Comparison of ENCODE assay signal across 8 cellular contexts in genomic region chr1:18957136-18957521, GRCh38. TPM values are rescaled to one million over a fixed set of nuclear protein-coding genes. Genes with fewer than 3 reads are reported as not detected.
DNase-seq lines count a peak whose midpoint lies in the region; ATAC-seq and TF ChIP-seq lines count a peak whose summit lies in the region.

No MANE protein-coding gene starts in this region.

- H3K9me3 ChIP-seq in heart left ventricle (no peaks in the 10 kb centered on the region), sigmoid colon (no peaks in the 10 kb centered on the region)

- H3K4me3 ChIP-seq in WI38 (ENCODE audit: low read depth, low read length) (peak overlapping the region; percentile 64), heart left ventricle (peak overlapping the region; percentile 48 to 95 (median 74)), sigmoid colon (peak overlapping the region; percentile 58 to 88 (median 76))

- TF ChIP-seq POLR2A in heart left ventricle (IDR thresholded peaks at IDR 0.05) (no peak), sigmoid colon (IDR thresholded peaks at IDR 0.05) (no peak)

- no peaks in the 10 kb centered on the region for H3K27me3 ChIP-seq in heart left ventricle
- no peaks in the 10 kb centered on the region for H3K27me3 ChIP-seq in sigmoid colon

- TF ChIP-seq CTCF in GM20000 (IDR thresholded peaks at IDR 0.05; ENCODE audit: extremely low read depth, missing control alignments): no peak
- TF ChIP-seq CTCF in WI38 (IDR thresholded peaks at IDR 0.05; ENCODE audit: low read depth, low read length): no peak
- no peak for TF ChIP-seq CTCF in heart left ventricle (IDR thresholded peaks at IDR 0.05)
- TF ChIP-seq CTCF in sigmoid colon (IDR thresholded peaks at IDR 0.05): no peak
- TF ChIP-seq CTCF in GM13976 (IDR thresholded peaks at IDR 0.05; ENCODE audit: borderline replicate concordance, control extremely low read depth, extremely low read depth, insufficient read depth, missing control alignments): no peak

- WGBS in heart left ventricle, 4 donors: 7 to 17% (median 11%) methylated on average over 16 to 27 of the region's 27 CpGs
- 5 to 6% methylated on average over 27 of the region's 27 CpGs for WGBS in sigmoid colon, 2 donors

- in situ Hi-C loops in GM13976 (cut with MboI; ENCODE audit: low sequenced_read_pairs, unreplicated experiment): no loop called here

- TF ChIP-seq EP300 in sigmoid colon (IDR thresholded peaks at IDR 0.05): no peak

- intact Hi-C loops in heart left ventricle (cut with DNase I): loop anchor here in 5 of 10 donors (2.0 to 10.0 kb wide), 7 partner anchors 34 to 130 kb away; partner anchors contain the start of gene ALDH4A1 (in 1 of the 5)
- intact Hi-C loops in sigmoid colon (cut with DNase I): loop anchor here (2.0 kb wide), 1 partner anchor 54 kb away; no protein-coding TSS in a partner anchor

- H3K4me1 ChIP-seq in heart left ventricle: peaks cover 0 to 38% (median 25%) of the 10 kb centered on the region in 12 donors
- H3K4me1 ChIP-seq in sigmoid colon: peaks cover 0 to 48% (median 32%) of the 10 kb centered on the region in 4 donors

- ATAC-seq in heart left ventricle (peak in 3 of 4 donors; percentile 2 to 9 (median 4)), GM19467 (IDR thresholded peaks at IDR 0.05; ENCODE audit: unreplicated experiment) (no peak)

- H3K27ac ChIP-seq in heart left ventricle: peak overlapping the region in 9 of 12 donors; percentile 17 to 85 (median 69)
- H3K27ac ChIP-seq in sigmoid colon: peak overlapping the region; percentile 92 to 95 (median 94)

- H3K36me3 ChIP-seq in heart left ventricle (no peaks in the 10 kb centered on the region), sigmoid colon (no peaks in the 10 kb centered on the region)

- DNase-seq in GM20000 (ENCODE audit: low spot score) (peak; percentile 32), heart left ventricle (peak in 3 of 5 donors; percentile 30 to 71 (median 51)), sigmoid colon (no peak), HuH-7.5 (ENCODE audit: low spot score) (no peak), GM13976 (ENCODE audit: low spot score) (no peak), cerebellum (ENCODE audit: low spot score) (no peak)

RNA-seq across cellular contexts. Expression of gene IFFO2, which starts 0.7 kb away (rescaled TPM):
- total RNA-seq in heart left ventricle (1 to 10 TPM; 3.1 to 9.0 (median 5.3) TPM), sigmoid colon (10 to 100 TPM in 2 of 4 donors, 1 to 10 TPM in 2; 7.5 to 35.0 (median 13.8) TPM), cerebellum (6.5 TPM)
- polyA plus RNA-seq in heart left ventricle (1 to 10 TPM; 2.5 to 3.9 TPM), sigmoid colon (1 to 10 TPM; 1.2 to 8.6 (median 7.2) TPM)

RNA-seq across cellular contexts. Expression of gene ALDH4A1, which starts 54.8 kb away (rescaled TPM):
- total RNA-seq in heart left ventricle: 10 to 100 TPM; 20.8 to 57.6 (median 30.6) TPM
- 10 to 100 TPM; 22.0 to 33.3 TPM for polyA plus RNA-seq in heart left ventricle
- total RNA-seq in sigmoid colon: 10 to 100 TPM in 1 of 4 donors, 1 to 10 TPM in 3; 6.7 to 12.8 (median 8.4) TPM
- 10 to 100 TPM in 1 of 3 donors, 1 to 10 TPM in 2; 2.4 to 11.0 (median 3.7) TPM for polyA plus RNA-seq in sigmoid colon
- 6.6 TPM for total RNA-seq in cerebellum

Comparison
In these comparisons a context has a peak if more than half of its experiments do, and no peak if none do; other contexts are left out.
1. DNase-seq: peak in GM20000 (single experiment) and heart left ventricle (3 of 5); none in sigmoid colon (single experiment), HuH-7.5 (single experiment), GM13976 (single experiment) and cerebellum (single experiment).
2. Peak in every context shown above with its lines, with median percentiles within 50 percentile points of each other: H3K4me3 ChIP-seq.